Comparison of ENCODE assay signal across 1 cellular context in genomic region chr3:15384510-15385237, GRCh38.
TF ChIP-seq lines count a peak whose summit lies in the region.

No MANE protein-coding gene starts in this region.

TF ChIP-seq in GM12878, 131 proteins besides CTCF, POLR2A, EP300 and RAD21 (continued from another document):
- TF ChIP-seq E4F1 (IDR thresholded peaks at IDR 0.05; ENCODE audit: borderline replicate concordance, partially characterized antibody) (no peak), ZNF384 (IDR thresholded peaks at IDR 0.05; ENCODE audit: borderline replicate concordance, low read depth, low read length) (0 out of 2 replicates have a peak, but pooled peaks have one; percentile 27), SPI1 (IDR thresholded peaks at IDR 0.05; ENCODE audit: borderline replicate concordance, insufficient read depth, low read depth, low read length) (no peak), SRF (IDR thresholded peaks at IDR 0.05; ENCODE audit: low read depth in 2 of 2, low read length in 2 of 2) (no peak), TARDBP (IDR thresholded peaks at IDR 0.05; ENCODE audit: borderline replicate concordance) (no peak), ATF3 (IDR thresholded peaks at IDR 0.05; ENCODE audit: borderline replicate concordance, extremely low read depth, low read depth, low read length) (no peak), HDAC2 (IDR thresholded peaks at IDR 0.05) (no peak), KDM1A (IDR thresholded peaks at IDR 0.05; ENCODE audit: borderline replicate concordance) (no peak), RELB (IDR thresholded peaks at IDR 0.05; ENCODE audit: low read depth) (peak; percentile 89), NR2F1 (conservative IDR thresholded peaks at IDR 0.05) (peak; percentile 23; the same call in 1 of the 2 replicates), FOXK2 (IDR thresholded peaks at IDR 0.05) (no peak), PAX5 (IDR thresholded peaks at IDR 0.05; ENCODE audit: borderline replicate concordance, low read depth, low read length) (0 out of 2 replicates have a peak, but pooled peaks have one; percentile 23), CEBPZ (IDR thresholded peaks at IDR 0.05; ENCODE audit: low read depth, low read length) (no peak), SMAD5 (IDR thresholded peaks at IDR 0.05; ENCODE audit: low read depth) (no peak), ZBED1 (IDR thresholded peaks at IDR 0.05; ENCODE audit: borderline replicate concordance) (peak; percentile 74), RAD51 (IDR thresholded peaks at IDR 0.05) (no peak), MEF2B (IDR thresholded peaks at IDR 0.05; ENCODE audit: partially characterized antibody, poor library complexity, severe bottlenecking) (peak; percentile 98), MYB (IDR thresholded peaks at IDR 0.05; ENCODE audit: borderline replicate concordance, low read depth, low read length) (no peak), KAT2A (conservative IDR thresholded peaks at IDR 0.05; ENCODE audit: control insufficient read depth, low read depth, low read length) (no peak), CHD1 (IDR thresholded peaks at IDR 0.05; ENCODE audit: low read depth, low read length) (no peak), RFX5 (IDR thresholded peaks at IDR 0.05; ENCODE audit: low read depth, low read length) (no peak), FOXM1 (IDR thresholded peaks at IDR 0.05; ENCODE audit: low read depth, low read length) (no peak), STAT3 (IDR thresholded peaks at IDR 0.05; ENCODE audit: low read depth, low read length) (0 out of 2 replicates have a peak, but pooled peaks have one; percentile 44), POLR2AphosphoS2 (IDR thresholded peaks at IDR 0.05; ENCODE audit: low read depth, low read length) (no peak), ATF7 (IDR thresholded peaks at IDR 0.05; ENCODE audit: low read depth) (peak; percentile 75), PRDM15 (CRISPR knock-in tag; IDR thresholded peaks at IDR 0.05) (no peak), TCF3 (IDR thresholded peaks at IDR 0.05; ENCODE audit: borderline replicate concordance, insufficient read depth, low read depth, low read length) (no peak), CBX3 (IDR thresholded peaks at IDR 0.05; ENCODE audit: borderline replicate concordance, low read depth) (no peak), POU2F2 (IDR thresholded peaks at IDR 0.05; ENCODE audit: borderline replicate concordance, low read depth, low read length) (peak; percentile 92; the same call in 2 of the 3 replicates), TCF12 (IDR thresholded peaks at IDR 0.05; ENCODE audit: low read depth, low read length) (no peak), BHLHE40 (IDR thresholded peaks at IDR 0.05; ENCODE audit: borderline replicate concordance in 1 of 2, low read depth in 2 of 2, low read length in 1 of 2) (peak; percentile 47 to 68; a peak in 3 of 4 replicates)
